Comparison of ENCODE assay signal across 15 cellular contexts in the genomic region with DNA sequence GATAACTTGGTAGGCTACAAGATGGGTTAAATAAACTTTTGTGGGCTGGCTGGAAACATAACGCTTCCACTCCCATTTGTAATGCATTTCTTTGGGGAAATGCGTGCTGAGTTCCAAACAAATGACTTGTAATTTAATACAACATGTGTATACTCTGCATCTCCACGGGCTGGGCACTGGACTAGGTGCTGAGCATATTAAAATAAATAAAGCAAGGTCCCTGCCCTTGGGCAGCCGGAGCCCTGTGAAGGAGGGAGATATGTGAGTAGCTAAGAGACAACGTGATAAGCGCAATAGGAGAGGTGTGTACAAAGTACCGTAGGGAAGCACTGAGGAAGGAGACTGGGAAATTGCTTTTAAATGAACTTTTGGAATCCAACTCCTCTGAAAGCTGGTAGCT.
DNase-seq lines count a peak whose midpoint lies in the region; ATAC-seq, FAIRE-seq and TF ChIP-seq lines count a peak whose summit lies in the region.
"Had no signal": no experiment of that assay in that cellular context is flagged by ENCODE, and none has a peak within 500 bp of the region (broad histone marks: within the 10 kb centered on the region; RNA-seq: fewer than 3 reads in every experiment).

No MANE protein-coding gene starts in this region.

- H3K14ac ChIP-seq in mesenchymal stem cell (ENCODE audit: low read length in 2 of 2): no peak overlapping the region

- H2BK5ac ChIP-seq in mesenchymal stem cell (ENCODE audit: low read depth, low read length, poor library complexity, severe bottlenecking): no peak overlapping the region

- TF ChIP-seq CTCF in AG04450 (IDR thresholded peaks at IDR 0.05; ENCODE audit: low read depth, low read length): no peak

- FAIRE-seq in GM12892 (lab: Jason Lieb, UNC): peak; percentile 24
- FAIRE-seq: urothelium cell line had no signal

- H3K4ac ChIP-seq in mesenchymal stem cell (ENCODE audit: low read depth in 1 of 2, low read length in 2 of 2): no peak overlapping the region

- H3K79me1 ChIP-seq in mesenchymal stem cell (replicated peaks; ENCODE audit: low read length, poor library complexity, severe bottlenecking): no peaks in the 10 kb centered on the region

- H2BK12ac ChIP-seq in mesenchymal stem cell (ENCODE audit: low read length in 2 of 2): no peak overlapping the region

- H3K18ac ChIP-seq in mesenchymal stem cell (ENCODE audit: low read depth in 1 of 2, low read length in 2 of 2): no peak overlapping the region

- H3K23ac ChIP-seq in mesenchymal stem cell (ENCODE audit: low read length in 2 of 2): no peak overlapping the region

- CTCF ChIA-PET in AG04450 (lab: Charles Lee): no interaction called here

- no peak overlapping the region for H4K8ac ChIP-seq in mesenchymal stem cell (ENCODE audit: low read length)

- H2AFZ ChIP-seq in mesenchymal stem cell (ENCODE audit: low read depth, low read length): no peak overlapping the region

- H3K9me3 ChIP-seq in AG04450 (ENCODE audit: control insufficient read depth, insufficient read depth, low read length) (peaks cover 7% of the 10 kb centered on the region; the same call in 1 of the 2 replicates), mesenchymal stem cell (ENCODE audit: control insufficient read depth, low read length) (no peaks in the 10 kb centered on the region)
- H3K9me3 ChIP-seq: breast epithelium had no signal

- no peak overlapping the region for H2AK5ac ChIP-seq in mesenchymal stem cell (ENCODE audit: low read length, severe bottlenecking)

- DNase-seq in AG04450 (ENCODE audit: low read depth, low spot score): peak; percentile 84
- no peak for DNase-seq in GM12892 (ENCODE audit: insufficient read length)
- peak; percentile 36 for DNase-seq in amniotic epithelial cell (ENCODE audit: low read depth)
- peak; percentile 76 for DNase-seq in mesenchymal stem cell
- no peak for DNase-seq in NCI-H2196 (lab: John Stamatoyannopoulos, UW; ENCODE audit: unreplicated experiment)
- DNase-seq: activated CD4-positive, alpha-beta T cell treated with anti-CD3 and anti-CD28 coated beads, Interleukin-2, amount 50 U/mL, for 48 hours; activated gamma-delta T cell treated with Interleukin-2 at 50 U/mL for 16 hours; NCI-H1417; NCI-H446 had no signal

- no peak overlapping the region for H3K4me3 ChIP-seq in AG04450 (ENCODE audit: low read depth, low read length)
- H3K4me3 ChIP-seq in mesenchymal stem cell (ENCODE audit: insufficient read depth in 1 of 2, low read depth in 1 of 2, low read length in 2 of 2): no peak overlapping the region
- H3K4me3 ChIP-seq: breast epithelium had no signal

- peak overlapping the region; percentile 75 for H3K27ac ChIP-seq in AG04450 (ENCODE audit: low read depth, low read length)
- no peak overlapping the region for H3K27ac ChIP-seq in mesenchymal stem cell (ENCODE audit: low read length, poor library complexity, severe bottlenecking)
- H3K27ac ChIP-seq: breast epithelium had no signal

- H3K9ac ChIP-seq in mesenchymal stem cell (ENCODE audit: low read length): no peak overlapping the region

- H3K4me2 ChIP-seq in mesenchymal stem cell (ENCODE audit: low read length, poor library complexity, severe bottlenecking): no peak overlapping the region

- H2BK15ac ChIP-seq in mesenchymal stem cell (ENCODE audit: low read depth, poor library complexity, severe bottlenecking): no peak overlapping the region

- ATAC-seq in HG03520 (IDR thresholded peaks at IDR 0.05; ENCODE audit: unreplicated experiment) (no peak), GM21723 (IDR thresholded peaks at IDR 0.05; ENCODE audit: unreplicated experiment) (no peak), HG03280 (IDR thresholded peaks at IDR 0.05; ENCODE audit: unreplicated experiment) (no peak)
- ATAC-seq: left lobe of liver had no signal

- no peak overlapping the region for H4K91ac ChIP-seq in mesenchymal stem cell (ENCODE audit: low read length)

- no peak overlapping the region for H2BK120ac ChIP-seq in mesenchymal stem cell (ENCODE audit: low read depth, low read length)

- POLR2A ChIA-PET in AG04450 (lab: Yijun Ruan, JAX): interaction anchor here (0.9 to 4.2 kb wide), 4 partner anchors 8 to 153 kb away, joined by 3 to 65 read pairs (median 5); a partner anchor contains a TSS

- no peak for TF ChIP-seq POLR2A in GM12892 (IDR thresholded peaks at IDR 0.05; ENCODE audit: low read depth, low read length)

- no peaks in the 10 kb centered on the region for H3K27me3 ChIP-seq in AG04450 (ENCODE audit: control insufficient read depth, insufficient read depth, low read length)
- no peaks in the 10 kb centered on the region for H3K27me3 ChIP-seq in mesenchymal stem cell (ENCODE audit: control insufficient read depth in 1 of 2, insufficient read depth in 1 of 2, low read length in 2 of 2)
- H3K27me3 ChIP-seq: breast epithelium had no signal

- WGBS in mesenchymal stem cell: 68% methylated on average over 7 of the region's 7 CpGs

- peaks cover 7% of the 10 kb centered on the region for H3K4me1 ChIP-seq in mesenchymal stem cell (ENCODE audit: control insufficient read depth, insufficient read depth, low read depth, low read length)
- H3K4me1 ChIP-seq: breast epithelium had no signal

- H3K36me3 ChIP-seq in mesenchymal stem cell (ENCODE audit: control insufficient read depth in 1 of 2, insufficient read depth in 2 of 2, low read depth in 1 of 2, low read length in 2 of 2): no peaks in the 10 kb centered on the region
- H3K36me3 ChIP-seq: breast epithelium had no signal

Comparison
In these comparisons a context has a peak if more than half of its experiments do, and no peak if none do; other contexts are left out.
1. DNase-seq: peak in AG04450 (single experiment), amniotic epithelial cell (single experiment) and mesenchymal stem cell (single experiment); none in GM12892 (single experiment) and NCI-H2196 (single experiment).